8 cellular contexts compared by ENCODE assay signal in the genomic region with DNA sequence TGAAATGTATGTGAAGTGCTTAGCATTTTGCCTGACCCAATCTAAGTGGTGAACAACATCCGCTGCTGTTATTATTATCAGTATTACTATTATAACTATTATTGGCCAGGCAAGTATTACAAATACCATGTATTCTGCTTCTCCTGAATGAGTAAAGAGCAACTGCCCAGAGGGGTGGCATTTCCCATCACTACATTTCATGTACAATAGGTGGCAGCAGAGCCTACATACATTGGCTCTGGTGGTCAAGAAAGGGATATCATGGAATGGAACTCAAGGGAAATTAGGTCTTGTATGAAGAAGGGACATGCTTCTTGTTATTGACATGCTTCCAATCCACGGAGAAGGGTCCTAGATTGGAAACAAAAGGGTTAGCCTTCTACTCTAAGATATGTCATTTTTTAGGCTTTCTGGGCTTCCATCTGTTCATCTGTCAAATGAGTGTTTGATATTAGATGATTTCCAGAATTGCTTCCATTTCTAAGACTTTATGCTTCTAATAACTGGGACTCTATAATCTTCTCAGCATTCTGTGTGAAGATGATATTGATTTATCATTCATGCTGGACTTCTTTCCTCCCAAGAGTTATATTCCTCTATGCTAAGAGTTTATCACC.
A peak's percentile ranks its signal among the peaks of the same experiment; 100 is the strongest.
DNase-seq lines count a peak whose midpoint lies in the region; ATAC-seq and FAIRE-seq lines count a peak whose summit lies in the region.

No MANE protein-coding gene starts in this region.

- DNase-seq in DMS114 treated with DMSO at 0.1 percent for 48 hours (lab: John Stamatoyannopoulos, UW; ENCODE audit: unreplicated experiment) = peak; percentile 86
- peak; percentile 9 for DNase-seq in NCI-H128 (lab: John Stamatoyannopoulos, UW; ENCODE audit: unreplicated experiment)
- peak; percentile 93 for DNase-seq in SW480 (ENCODE audit: low spot score)
- peak; percentile 4 to 7 for DNase-seq in frontal cortex (ENCODE audit: low spot score in 2 of 2)
- peak; percentile 20 for DNase-seq in pulmonary artery endothelial cell (ENCODE audit: low read depth, low spot score)

- peak; percentile 59 for ATAC-seq in GM21515 (IDR thresholded peaks at IDR 0.05; ENCODE audit: unreplicated experiment)
- no peak for ATAC-seq in GM21528 (IDR thresholded peaks at IDR 0.05; ENCODE audit: low FRiP score, unreplicated experiment)
- no peak for ATAC-seq in GM21360 (IDR thresholded peaks at IDR 0.05; ENCODE audit: unreplicated experiment)

- FAIRE-seq in frontal cortex (lab: Jason Lieb, UNC) = no peak

Comparison
In these comparisons a context has a peak if more than half of its experiments do, and no peak if none do; other contexts are left out.
1. DNase-seq: peak in every context shown above with its lines; median percentile 93 in SW480; 86 in DMS114 treated with DMSO at 0.1 percent for 48 hours; 20 in pulmonary artery endothelial cell; 9 in NCI-H128; 6 in frontal cortex.